Comparison of ENCODE assay signal across 27 cellular contexts in genomic region chr10:92304061-92304460, GRCh38. TPM values are rescaled to one million over a fixed set of nuclear protein-coding genes. Genes with fewer than 3 reads are reported as not detected.
DNase-seq lines count a peak whose midpoint lies in the region; ATAC-seq and TF ChIP-seq lines count a peak whose summit lies in the region.
"Had no signal": no experiment of that assay in that cellular context is flagged by ENCODE, and none has a peak within 500 bp of the region (broad histone marks: within the 10 kb centered on the region; RNA-seq: fewer than 3 reads in every experiment).

No MANE protein-coding gene starts in this region.

- DNase-seq in activated CD8-positive, alpha-beta T cell treated with anti-CD3 and anti-CD28 coated beads for 36 hours, result no peak
- DNase-seq in activated CD8-positive, alpha-beta T cell treated with anti-CD3 and anti-CD28 coated beads, Interleukin-2, amount 10 ng/mL, durations not matched to agents 7 days and 5 days, result no peak
- no peak for DNase-seq in activated naive CD8-positive, alpha-beta T cell treated with anti-CD3 and anti-CD28 coated beads, Interleukin-2, amount 50 U/mL, for 24 hours
- DNase-seq in mesenchymal stem cell, result no peak
- DNase-seq: Calu3; CD8-positive, alpha-beta memory T cell; DMS153; DND-41; GOT3; KBM-7; MM.1S; NCI-H2029; NCI-H446 treated with DMSO at 0.1 percent for 48 hours; NCI-H526; NCI-H82; NK-92 treated with Interleukin-12 subunit alpha and Interleukin-12 subunit beta, amount 100 ng/mL, for 24 hours; PC-3; SJCRH30 had no signal

- H2BK5ac ChIP-seq in mesenchymal stem cell (ENCODE audit: low read depth, low read length, poor library complexity, severe bottlenecking), result no peak overlapping the region

- H2BK15ac ChIP-seq in mesenchymal stem cell (ENCODE audit: low read depth, poor library complexity, severe bottlenecking), result no peak overlapping the region

- no peak overlapping the region for H3K4me2 ChIP-seq in mesenchymal stem cell (ENCODE audit: low read length, poor library complexity, severe bottlenecking)

- H3K14ac ChIP-seq in mesenchymal stem cell (ENCODE audit: low read length in 2 of 2), result no peak overlapping the region

- H3K27ac ChIP-seq in HUES48 (ENCODE audit: low read depth, low read length) (peak overlapping the region; percentile 85), mesenchymal stem cell (ENCODE audit: low read length, poor library complexity, severe bottlenecking) (no peak overlapping the region)
- H3K27ac ChIP-seq: 22Rv1, C4-2B, SJCRH30 had no signal

- no peak overlapping the region for H3K23ac ChIP-seq in mesenchymal stem cell (ENCODE audit: low read length in 2 of 2)

- no peak overlapping the region for H3K4me3 Mint-ChIP-seq in activated CD8-positive, alpha-beta T cell treated with anti-CD3 and anti-CD28 coated beads for 36 hours
- no peak overlapping the region for H3K4me3 Mint-ChIP-seq in activated CD8-positive, alpha-beta T cell treated with anti-CD3 and anti-CD28 coated beads, Interleukin-2, amount 10 ng/mL, durations not matched to agents 7 days and 5 days
- H3K4me3 Mint-ChIP-seq in activated naive CD8-positive, alpha-beta T cell treated with anti-CD3 and anti-CD28 coated beads, Interleukin-2, amount 50 U/mL, for 24 hours, result no peak overlapping the region
- H3K4me3 Mint-ChIP-seq in stimulated activated memory B cell treated with anti-CD40 and anti-IgM and Interleukin-4, amounts not matched to agents 10 μg/mL and 1 μg/mL and 100 μg/mL, for 72 hours, result no peak overlapping the region
- H3K4me3 Mint-ChIP-seq: B cell; CD8-positive, alpha-beta memory T cell had no signal

- H3K4me1 ChIP-seq in HUES48 (ENCODE audit: control insufficient read depth, insufficient read depth, low read length) (peaks cover 41% of the 10 kb centered on the region), mesenchymal stem cell (ENCODE audit: control insufficient read depth, insufficient read depth, low read depth, low read length) (peaks cover 5% of the 10 kb centered on the region)
- H3K4me1 ChIP-seq: SJCRH30 had no signal

- 98% methylated on average over 1 of the region's 1 CpG for WGBS in mesenchymal stem cell

- intact Hi-C loops in activated CD8-positive, alpha-beta T cell treated with anti-CD3 and anti-CD28 coated beads for 36 hours (cut with micrococcal nuclease), result no loop called here

- H2BK120ac ChIP-seq in mesenchymal stem cell (ENCODE audit: low read depth, low read length), result no peak overlapping the region

- no peak for ATAC-seq in activated CD8-positive, alpha-beta T cell treated with anti-CD3 and anti-CD28 coated beads for 36 hours
- ATAC-seq in activated CD8-positive, alpha-beta T cell treated with anti-CD3 and anti-CD28 coated beads, Interleukin-2, amount 10 ng/mL, durations not matched to agents 7 days and 5 days, result no peak
- ATAC-seq in activated naive CD8-positive, alpha-beta T cell treated with anti-CD3 and anti-CD28 coated beads, Interleukin-2, amount 50 U/mL, for 24 hours, result no peak
- no peak for ATAC-seq in stimulated activated memory B cell treated with anti-CD40 and anti-IgM and Interleukin-4, amounts not matched to agents 10 μg/mL and 1 μg/mL and 100 μg/mL, for 72 hours
- ATAC-seq in GM19455 (IDR thresholded peaks at IDR 0.05; ENCODE audit: unreplicated experiment) (no peak), HG02938 (IDR thresholded peaks at IDR 0.05; ENCODE audit: unreplicated experiment) (no peak)
- ATAC-seq: PC-3, Right ventricle myocardium inferior, SK-N-SH treated with all-trans-retinoic acid at 6 μM for 48 hours had no signal

- no peak overlapping the region for H2AFZ ChIP-seq in mesenchymal stem cell (ENCODE audit: low read depth, low read length)

- H3K9ac ChIP-seq in HUES48 (ENCODE audit: low read depth, low read length), result no peak overlapping the region
- H3K9ac ChIP-seq in mesenchymal stem cell (ENCODE audit: low read length), result no peak overlapping the region

- H3K9me3 Mint-ChIP-seq in activated CD8-positive, alpha-beta T cell treated with anti-CD3 and anti-CD28 coated beads for 36 hours, result no peaks in the 10 kb centered on the region
- H3K9me3 Mint-ChIP-seq in activated CD8-positive, alpha-beta T cell treated with anti-CD3 and anti-CD28 coated beads, Interleukin-2, amount 10 ng/mL, durations not matched to agents 7 days and 5 days (ENCODE audit: insufficient read depth), result no peaks in the 10 kb centered on the region
- H3K9me3 Mint-ChIP-seq in activated naive CD8-positive, alpha-beta T cell treated with anti-CD3 and anti-CD28 coated beads, Interleukin-2, amount 50 U/mL, for 24 hours, result no peaks in the 10 kb centered on the region
- no peaks in the 10 kb centered on the region for H3K9me3 Mint-ChIP-seq in stimulated activated memory B cell treated with anti-CD40 and anti-IgM and Interleukin-4, amounts not matched to agents 10 μg/mL and 1 μg/mL and 100 μg/mL, for 72 hours
- H3K9me3 Mint-ChIP-seq: CD8-positive, alpha-beta memory T cell had no signal

- TF ChIP-seq CTCF in activated CD8-positive, alpha-beta T cell treated with anti-CD3 and anti-CD28 coated beads for 36 hours (IDR thresholded peaks at IDR 0.05), result no peak

- no peak overlapping the region for H3K18ac ChIP-seq in mesenchymal stem cell (ENCODE audit: low read depth in 1 of 2, low read length in 2 of 2)

- H3K27me3 Mint-ChIP-seq in activated CD8-positive, alpha-beta T cell treated with anti-CD3 and anti-CD28 coated beads for 36 hours, result no peaks in the 10 kb centered on the region
- H3K27me3 Mint-ChIP-seq in activated CD8-positive, alpha-beta T cell treated with anti-CD3 and anti-CD28 coated beads, Interleukin-2, amount 10 ng/mL, durations not matched to agents 7 days and 5 days (ENCODE audit: low read depth), result no peaks in the 10 kb centered on the region
- no peaks in the 10 kb centered on the region for H3K27me3 Mint-ChIP-seq in activated naive CD8-positive, alpha-beta T cell treated with anti-CD3 and anti-CD28 coated beads, Interleukin-2, amount 50 U/mL, for 24 hours
- no peaks in the 10 kb centered on the region for H3K27me3 Mint-ChIP-seq in stimulated activated memory B cell treated with anti-CD40 and anti-IgM and Interleukin-4, amounts not matched to agents 10 μg/mL and 1 μg/mL and 100 μg/mL, for 72 hours
- H3K27me3 Mint-ChIP-seq: B cell; CD8-positive, alpha-beta memory T cell had no signal

- H3K9me3 ChIP-seq in HUES48 (ENCODE audit: control insufficient read depth, insufficient read depth, low read length) (no peaks in the 10 kb centered on the region), mesenchymal stem cell (ENCODE audit: control insufficient read depth, low read length) (no peaks in the 10 kb centered on the region)
- H3K9me3 ChIP-seq: SJCRH30 had no signal

- peaks cover 16% of the 10 kb centered on the region for H3K36me3 Mint-ChIP-seq in activated CD8-positive, alpha-beta T cell treated with anti-CD3 and anti-CD28 coated beads for 36 hours (ENCODE audit: low read depth)
- H3K36me3 Mint-ChIP-seq in activated CD8-positive, alpha-beta T cell treated with anti-CD3 and anti-CD28 coated beads, Interleukin-2, amount 10 ng/mL, durations not matched to agents 7 days and 5 days (ENCODE audit: low read depth), result peaks cover 2% of the 10 kb centered on the region
- H3K36me3 Mint-ChIP-seq in activated naive CD8-positive, alpha-beta T cell treated with anti-CD3 and anti-CD28 coated beads, Interleukin-2, amount 50 U/mL, for 24 hours (ENCODE audit: low read depth), result peaks cover 9% of the 10 kb centered on the region
- peaks cover 11% of the 10 kb centered on the region for H3K36me3 Mint-ChIP-seq in stimulated activated memory B cell treated with anti-CD40 and anti-IgM and Interleukin-4, amounts not matched to agents 10 μg/mL and 1 μg/mL and 100 μg/mL, for 72 hours

- H3K4me1 Mint-ChIP-seq in activated CD8-positive, alpha-beta T cell treated with anti-CD3 and anti-CD28 coated beads for 36 hours (ENCODE audit: low read depth), result peaks cover 45% of the 10 kb centered on the region
- H3K4me1 Mint-ChIP-seq in activated CD8-positive, alpha-beta T cell treated with anti-CD3 and anti-CD28 coated beads, Interleukin-2, amount 10 ng/mL, durations not matched to agents 7 days and 5 days (ENCODE audit: low read depth), result peaks cover 13% of the 10 kb centered on the region
- H3K4me1 Mint-ChIP-seq in activated naive CD8-positive, alpha-beta T cell treated with anti-CD3 and anti-CD28 coated beads, Interleukin-2, amount 50 U/mL, for 24 hours, result peaks cover 33% of the 10 kb centered on the region
- peaks cover 35% of the 10 kb centered on the region for H3K4me1 Mint-ChIP-seq in stimulated activated memory B cell treated with anti-CD40 and anti-IgM and Interleukin-4, amounts not matched to agents 10 μg/mL and 1 μg/mL and 100 μg/mL, for 72 hours

- H3K4me3 ChIP-seq in HUES48 (ENCODE audit: low read depth, low read length) (no peak overlapping the region), mesenchymal stem cell (ENCODE audit: insufficient read depth in 1 of 2, low read depth in 1 of 2, low read length in 2 of 2) (no peak overlapping the region)
- H3K4me3 ChIP-seq: SJCRH30 had no signal

- no peak overlapping the region for H2AK5ac ChIP-seq in mesenchymal stem cell (ENCODE audit: low read length, severe bottlenecking)

- no peak overlapping the region for H4K91ac ChIP-seq in mesenchymal stem cell (ENCODE audit: low read length)

- peaks cover 12% of the 10 kb centered on the region for H3K79me1 ChIP-seq in mesenchymal stem cell (replicated peaks; ENCODE audit: low read length, poor library complexity, severe bottlenecking)

- POLR2A ChIA-PET in activated CD8-positive, alpha-beta T cell treated with anti-CD3 and anti-CD28 coated beads for 36 hours (lab: Charles Lee), result interaction anchor here (0.7 kb wide), 1 partner anchor 23 kb away, joined by 4 read pairs; no protein-coding TSS in a partner anchor
- POLR2A ChIA-PET in activated CD8-positive, alpha-beta T cell treated with anti-CD3 and anti-CD28 coated beads, Interleukin-2, amount 10 ng/mL, durations not matched to agents 7 days and 5 days (lab: Charles Lee), result interaction anchor here (1.1 to 1.5 kb wide), 2 partner anchors 9 to 13 kb away, joined by 4 to 6 read pairs; partner anchors contain the start of genes CPEB3 and MARCHF5

- H2BK12ac ChIP-seq in mesenchymal stem cell (ENCODE audit: low read length in 2 of 2), result no peak overlapping the region

- H3K4ac ChIP-seq in mesenchymal stem cell (ENCODE audit: low read depth in 1 of 2, low read length in 2 of 2), result no peak overlapping the region

- CTCF ChIA-PET in activated CD8-positive, alpha-beta T cell treated with anti-CD3 and anti-CD28 coated beads for 36 hours (lab: Charles Lee), result interaction anchor here (1.5 kb wide), 1 partner anchor 12 kb away, joined by 11 read pairs; the partner anchor contains the start of genes CPEB3 and MARCHF5
- CTCF ChIA-PET in activated CD8-positive, alpha-beta T cell treated with anti-CD3 and anti-CD28 coated beads, Interleukin-2, amount 10 ng/mL, durations not matched to agents 7 days and 5 days (lab: Charles Lee), result interaction anchor here (0.6 to 2.7 kb wide), 3 partner anchors 9 to 14 kb away, joined by 3 to 20 read pairs (median 6); partner anchors contain the start of genes CPEB3 and MARCHF5

- H3K27me3 ChIP-seq in HUES48 (ENCODE audit: control insufficient read depth, insufficient read depth, low read length), result no peaks in the 10 kb centered on the region
- no peaks in the 10 kb centered on the region for H3K27me3 ChIP-seq in mesenchymal stem cell (ENCODE audit: control insufficient read depth in 1 of 2, insufficient read depth in 1 of 2, low read length in 2 of 2)
- H3K27me3 ChIP-seq: SJCRH30 had no signal

- peak overlapping the region; percentile 47 for H3K27ac Mint-ChIP-seq in activated CD8-positive, alpha-beta T cell treated with anti-CD3 and anti-CD28 coated beads for 36 hours
- H3K27ac Mint-ChIP-seq in activated CD8-positive, alpha-beta T cell treated with anti-CD3 and anti-CD28 coated beads, Interleukin-2, amount 10 ng/mL, durations not matched to agents 7 days and 5 days, result no peak overlapping the region
- peak overlapping the region; percentile 8 for H3K27ac Mint-ChIP-seq in activated naive CD8-positive, alpha-beta T cell treated with anti-CD3 and anti-CD28 coated beads, Interleukin-2, amount 50 U/mL, for 24 hours
- peak overlapping the region; percentile 1 for H3K27ac Mint-ChIP-seq in stimulated activated memory B cell treated with anti-CD40 and anti-IgM and Interleukin-4, amounts not matched to agents 10 μg/mL and 1 μg/mL and 100 μg/mL, for 72 hours
- H3K27ac Mint-ChIP-seq: B cell had no signal

- H3K36me3 ChIP-seq in HUES48 (ENCODE audit: control insufficient read depth, insufficient read depth, low read length) (no peaks in the 10 kb centered on the region), mesenchymal stem cell (ENCODE audit: control insufficient read depth in 1 of 2, insufficient read depth in 2 of 2, low read depth in 1 of 2, low read length in 2 of 2) (peaks cover 6 to 9% of the 10 kb centered on the region in 2 experiments)
- H3K36me3 ChIP-seq: SJCRH30 had no signal

- H4K8ac ChIP-seq in mesenchymal stem cell (ENCODE audit: low read length), result no peak overlapping the region

RNA-seq across cellular contexts. Expression of gene MARCHF5, which starts 13.1 kb away (rescaled TPM):
- 10 to 100 TPM; 25.4 to 29.3 TPM for total RNA-seq in activated CD8-positive, alpha-beta T cell treated with anti-CD3 and anti-CD28 coated beads for 36 hours
- total RNA-seq in activated CD8-positive, alpha-beta T cell treated with anti-CD3 and anti-CD28 coated beads, Interleukin-2, amount 10 ng/mL, durations not matched to agents 7 days and 5 days, result 10 to 100 TPM; 21.3 to 24.3 TPM
- polyA plus RNA-seq in mesenchymal stem cell (2013, experiment 1 of 2), result 23.7 TPM
- polyA plus RNA-seq in mesenchymal stem cell (2013, experiment 2 of 2), result 23.5 TPM

RNA-seq across cellular contexts. Expression of gene CPEB3, which starts 13.2 kb away (rescaled TPM):
- total RNA-seq in activated CD8-positive, alpha-beta T cell treated with anti-CD3 and anti-CD28 coated beads for 36 hours, result 1 to 10 TPM; 1.8 to 2.2 TPM
- 1 to 10 TPM; 2.3 to 2.4 TPM for total RNA-seq in activated CD8-positive, alpha-beta T cell treated with anti-CD3 and anti-CD28 coated beads, Interleukin-2, amount 10 ng/mL, durations not matched to agents 7 days and 5 days
- polyA plus RNA-seq in mesenchymal stem cell (2013, experiment 1 of 2), result 0.66 TPM
- 0.70 TPM for polyA plus RNA-seq in mesenchymal stem cell (2013, experiment 2 of 2)
